ENCODE assay signal across 16 cellular contexts in the genomic region with DNA sequence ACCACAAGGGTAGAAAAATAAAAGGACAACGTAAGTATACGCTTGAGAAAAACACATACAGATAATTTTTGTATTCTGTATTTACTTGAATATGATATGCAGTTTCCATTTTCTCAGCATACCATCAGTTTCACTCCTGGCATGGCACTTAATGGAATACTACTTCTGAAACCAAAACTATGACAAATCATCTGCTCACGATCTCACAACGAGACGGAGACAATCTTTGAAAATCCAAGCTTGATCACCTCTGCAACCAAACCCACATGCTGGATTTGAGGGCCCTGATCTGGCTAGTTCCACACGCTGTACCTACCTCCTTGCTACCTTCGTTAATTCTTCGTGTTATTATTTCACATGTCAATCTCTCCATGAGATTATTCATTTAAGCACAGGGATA.
DNase-seq lines count a peak whose midpoint lies in the region; ATAC-seq lines count a peak whose summit lies in the region.
"Had no signal": no experiment of that assay in that cellular context is flagged by ENCODE, and none has a peak within 500 bp of the region (broad histone marks: within the 10 kb centered on the region; RNA-seq: fewer than 3 reads in every experiment).

No MANE protein-coding gene starts in this region.

- peaks cover 18% of the 10 kb centered on the region for H3K36me3 Mint-ChIP-seq in activated naive CD8-positive, alpha-beta T cell
- peaks cover 55% of the 10 kb centered on the region for H3K36me3 Mint-ChIP-seq in T-cell

- peak overlapping the region; percentile 55 for H3K27ac Mint-ChIP-seq in activated naive CD8-positive, alpha-beta T cell
- no peak overlapping the region for H3K27ac Mint-ChIP-seq in T-cell

- ATAC-seq in T-cell (replicated peaks in 1 of 4) = no peak
- ATAC-seq: K562 had no signal

- H3K27me3 Mint-ChIP-seq in activated naive CD8-positive, alpha-beta T cell = no peaks in the 10 kb centered on the region
- H3K27me3 Mint-ChIP-seq in T-cell = no peaks in the 10 kb centered on the region

- no peaks in the 10 kb centered on the region for H3K9me3 Mint-ChIP-seq in activated naive CD8-positive, alpha-beta T cell (ENCODE audit: low read depth)
- no peaks in the 10 kb centered on the region for H3K9me3 Mint-ChIP-seq in T-cell

- POLR2A ChIA-PET in T-cell (lab: Charles Lee) = no interaction called here

- CTCF ChIA-PET in T-cell (lab: Charles Lee) = no interaction called here

- peak; percentile 20 for DNase-seq in activated T-cell treated with anti-CD3 and anti-CD28 coated beads for 24 hours (ENCODE audit: low read depth)
- no peak for DNase-seq in activated T-cell treated with anti-CD3 and anti-CD28 coated beads for 4 hours
- DNase-seq in stimulated activated CD4-positive, alpha-beta T cell treated with anti-CD3 and anti-CD28 coated beads, Interleukin-2, amount 100 ng/mL, for 24 hours = peak; percentile 6 to 34
- DNase-seq in stimulated activated CD4-positive, alpha-beta T cell treated with anti-CD3 and anti-CD28 coated beads, Interleukin-4, amount 100 ng/mL, for 4 hours = no peak
- no peak for DNase-seq in T-cell
- DNase-seq in AG20443 (ENCODE audit: low spot score) = no peak
- DNase-seq: ACHN, AML-193, NCI-H1092 treated with DMSO at 0.1 percent for 48 hours, NCI-H146, NCI-H2029 treated with DMSO at 0.1 percent for 48 hours, NCI-H2171, NCI-H526, PC-9 had no signal

- H3K4me1 Mint-ChIP-seq in activated naive CD8-positive, alpha-beta T cell (ENCODE audit: low read depth) = peaks cover 34% of the 10 kb centered on the region
- peaks cover 24 to 29% (median 25%) of the 10 kb centered on the region in 3 donors for H3K4me1 Mint-ChIP-seq in T-cell

- H3K4me3 Mint-ChIP-seq in activated naive CD8-positive, alpha-beta T cell = no peak overlapping the region
- H3K4me3 Mint-ChIP-seq in T-cell = no peak overlapping the region

Comparison
In these comparisons a context has a peak if more than half of its experiments do, and no peak if none do; other contexts are left out.
1. DNase-seq: peak in activated T-cell treated with anti-CD3 and anti-CD28 coated beads for 24 hours (single experiment) and stimulated activated CD4-positive, alpha-beta T cell treated with anti-CD3 and anti-CD28 coated beads, Interleukin-2, amount 100 ng/mL, for 24 hours (2 of 2); none in activated T-cell treated with anti-CD3 and anti-CD28 coated beads for 4 hours (single experiment), stimulated activated CD4-positive, alpha-beta T cell treated with anti-CD3 and anti-CD28 coated beads, Interleukin-4, amount 100 ng/mL, for 4 hours (0 of 2), T-cell (0 of 34) and AG20443 (single experiment).